In genomic region chr5:54440456-54440893, GRCh38 we compare ENCODE assay signal across 8 cellular contexts. TPM values are rescaled to one million over a fixed set of nuclear protein-coding genes. Genes with fewer than 3 reads are reported as not detected.
DNase-seq lines count a peak whose midpoint lies in the region; ATAC-seq and TF ChIP-seq lines count a peak whose summit lies in the region.

No MANE protein-coding gene starts in this region.

- H3K27me3 ChIP-seq in CD8-positive, alpha-beta memory T cell (ENCODE audit: insufficient read depth, low read length, poor library complexity, severe bottlenecking), result no peaks in the 10 kb centered on the region
- no peaks in the 10 kb centered on the region for H3K27me3 ChIP-seq in Peyer's patch

- peaks cover 4 to 8% (median 8%) of the 10 kb centered on the region in 3 donors for H3K4me1 Mint-ChIP-seq in CD8-positive, alpha-beta memory T cell
- peaks cover 27% of the 10 kb centered on the region for H3K4me1 Mint-ChIP-seq in activated T-helper 2 cell treated with anti-CD3 and anti-CD28 coated beads, Interferon-gamma antibody, Interleukin-2, Interleukin-4, amounts not matched to agents 10 μg/mL and 5 μg/mL and 100 μg/mL, durations not matched to agents 14 hours and 24 hours and 36 hours (ENCODE audit: low read depth)

- ATAC-seq in GM19452 (IDR thresholded peaks at IDR 0.05; ENCODE audit: unreplicated experiment) (peak; percentile 88), HG03175 (IDR thresholded peaks at IDR 0.05; ENCODE audit: unreplicated experiment) (peak; percentile 79)

- CTCF ChIA-PET in CD8-positive, alpha-beta memory T cell (lab: Charles Lee), result no interaction called here

- peaks cover 0 to 32% of the 10 kb centered on the region in 2 donors for H3K27me3 Mint-ChIP-seq in CD8-positive, alpha-beta memory T cell
- peaks cover 11% of the 10 kb centered on the region for H3K27me3 Mint-ChIP-seq in activated T-helper 2 cell treated with anti-CD3 and anti-CD28 coated beads, Interferon-gamma antibody, Interleukin-2, Interleukin-4, amounts not matched to agents 10 μg/mL and 5 μg/mL and 100 μg/mL, durations not matched to agents 14 hours and 24 hours and 36 hours (ENCODE audit: low read depth)

- TF ChIP-seq CTCF in Peyer's patch (IDR thresholded peaks at IDR 0.05), result no peak

- no peaks in the 10 kb centered on the region for H3K9me3 Mint-ChIP-seq in CD8-positive, alpha-beta memory T cell
- H3K9me3 Mint-ChIP-seq in activated T-helper 2 cell treated with anti-CD3 and anti-CD28 coated beads, Interferon-gamma antibody, Interleukin-2, Interleukin-4, amounts not matched to agents 10 μg/mL and 5 μg/mL and 100 μg/mL, durations not matched to agents 14 hours and 24 hours and 36 hours, result no peaks in the 10 kb centered on the region

- H3K4me3 Mint-ChIP-seq in CD8-positive, alpha-beta memory T cell, result peak overlapping the region in 4 of 7 donors; percentile 7 to 70 (median 41)
- peak overlapping the region; percentile 9 for H3K4me3 Mint-ChIP-seq in activated T-helper 2 cell treated with anti-CD3 and anti-CD28 coated beads, Interferon-gamma antibody, Interleukin-2, Interleukin-4, amounts not matched to agents 10 μg/mL and 5 μg/mL and 100 μg/mL, durations not matched to agents 14 hours and 24 hours and 36 hours (ENCODE audit: low read depth)

- POLR2A ChIA-PET in CD8-positive, alpha-beta memory T cell (lab: Charles Lee), result no interaction called here

- H3K27ac ChIP-seq in CD8-positive, alpha-beta memory T cell (ENCODE audit: low read depth, low read length), result no peak overlapping the region
- no peak overlapping the region for H3K27ac ChIP-seq in Peyer's patch

- no peak overlapping the region for H3K4me3 ChIP-seq in CD8-positive, alpha-beta memory T cell (ENCODE audit: low read length)
- no peak overlapping the region for H3K4me3 ChIP-seq in Peyer's patch

- H3K9me3 ChIP-seq in CD8-positive, alpha-beta memory T cell (ENCODE audit: low read length), result no peaks in the 10 kb centered on the region
- H3K9me3 ChIP-seq in Peyer's patch, result no peaks in the 10 kb centered on the region

- H3K27ac Mint-ChIP-seq in CD8-positive, alpha-beta memory T cell, result peak overlapping the region in 1 of 8 donors; percentile 56
- no peak overlapping the region for H3K27ac Mint-ChIP-seq in activated T-helper 2 cell treated with anti-CD3 and anti-CD28 coated beads, Interferon-gamma antibody, Interleukin-2, Interleukin-4, amounts not matched to agents 10 μg/mL and 5 μg/mL and 100 μg/mL, durations not matched to agents 14 hours and 24 hours and 36 hours

- no peaks in the 10 kb centered on the region for H3K36me3 Mint-ChIP-seq in CD8-positive, alpha-beta memory T cell
- no peaks in the 10 kb centered on the region for H3K36me3 Mint-ChIP-seq in activated T-helper 2 cell treated with anti-CD3 and anti-CD28 coated beads, Interferon-gamma antibody, Interleukin-2, Interleukin-4, amounts not matched to agents 10 μg/mL and 5 μg/mL and 100 μg/mL, durations not matched to agents 14 hours and 24 hours and 36 hours (ENCODE audit: low read depth)

- intact Hi-C loops in activated T-helper 2 cell treated with anti-CD3 and anti-CD28 coated beads, Interferon-gamma antibody, Interleukin-2, Interleukin-4, amounts not matched to agents 10 μg/mL and 5 μg/mL and 100 μg/mL, durations not matched to agents 14 hours and 24 hours and 36 hours (cut with micrococcal nuclease), result no loop called here

- no peaks in the 10 kb centered on the region for H3K36me3 ChIP-seq in CD8-positive, alpha-beta memory T cell (ENCODE audit: insufficient read depth, low read length)
- H3K36me3 ChIP-seq in Peyer's patch, result no peaks in the 10 kb centered on the region

- TF ChIP-seq POLR2A in Peyer's patch (IDR thresholded peaks at IDR 0.05), result no peak

- peaks cover 22% of the 10 kb centered on the region for H3K4me1 ChIP-seq in CD8-positive, alpha-beta memory T cell (ENCODE audit: insufficient read depth, low read length)
- H3K4me1 ChIP-seq in Peyer's patch, result no peaks in the 10 kb centered on the region

- DNase-seq in CD8-positive, alpha-beta memory T cell, result peak in 1 of 5 donors; percentile 16
- DNase-seq in activated T-helper 2 cell treated with anti-CD3 and anti-CD28 coated beads, Interferon-gamma antibody, Interleukin-2, Interleukin-4, amounts not matched to agents 10 μg/mL and 5 μg/mL and 100 μg/mL, durations not matched to agents 14 hours and 24 hours and 36 hours (ENCODE audit: low spot score), result peak; percentile 27
- DNase-seq in SHP77 treated with DMSO at 0.1 percent for 48 hours (lab: John Stamatoyannopoulos, UW) (no peak), Peyer's patch (no peak), islet precursor cell (no peak)
- no peak for DNase-seq in activated CD8-positive, alpha-beta memory T cell treated with anti-CD3 and anti-CD28 coated beads for 24 hours

RNA-seq across cellular contexts. Expression of gene HSPB3, which starts 15.0 kb away (rescaled TPM):
- total RNA-seq in CD8-positive, alpha-beta memory T cell, result not detected
- polyA plus RNA-seq in CD8-positive, alpha-beta memory T cell, result not detected
- not detected in 2 replicates for total RNA-seq in activated T-helper 2 cell treated with anti-CD3 and anti-CD28 coated beads, Interferon-gamma antibody, Interleukin-2, Interleukin-4, amounts not matched to agents 10 μg/mL and 5 μg/mL and 100 μg/mL, durations not matched to agents 14 hours and 24 hours and 36 hours
- total RNA-seq in Peyer's patch, result not detected
